35 cellular contexts compared by ENCODE assay signal in the genomic region with DNA sequence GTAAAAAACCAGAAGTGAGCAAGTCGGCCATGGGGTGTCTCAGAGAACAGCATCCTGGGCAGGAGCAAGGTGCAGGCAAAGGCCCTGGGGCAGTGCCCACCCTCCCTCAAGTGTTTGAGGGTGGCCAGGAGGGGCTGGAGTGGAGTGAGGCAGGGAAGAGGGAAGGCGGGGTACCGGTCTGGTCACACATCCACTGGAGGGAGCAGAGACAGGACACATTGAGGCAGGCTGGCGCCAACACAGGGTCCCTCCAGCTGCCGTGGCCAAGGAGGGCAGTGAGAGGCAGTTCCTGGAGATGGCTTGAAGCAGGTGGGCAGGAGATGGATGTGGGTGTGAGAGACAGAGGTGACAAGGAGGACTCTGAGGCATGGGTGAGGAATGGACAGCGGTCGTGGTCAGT. TPM values are rescaled to one million over a fixed set of nuclear protein-coding genes. Genes with fewer than 3 reads are reported as not detected.
"Had no signal": no experiment of that assay in that cellular context is flagged by ENCODE, and none has a peak within 500 bp of the region (broad histone marks: within the 10 kb centered on the region; RNA-seq: fewer than 3 reads in every experiment).

No MANE protein-coding gene starts in this region.

- H3K4me1 Mint-ChIP-seq: activated B cell treated with CpG ODN at 0.5 μM for 24 hours; activated T-helper 17 cell treated with anti-CD3 and anti-CD28 coated beads, Interleukin-2, amount 50 U/mL, for 72 hours; central memory CD8-positive, alpha-beta T cell; T-helper 17 cell had no signal

- DNase-seq: activated B cell treated with CpG ODN at 0.5 μM for 24 hours; activated CD4-positive, alpha-beta T cell treated with anti-CD3 and anti-CD28 coated beads for 48 hours; activated CD4-positive, alpha-beta T cell treated with anti-CD3 and anti-CD28 coated beads, Interleukin-2, amount 50 U/mL, for 1 hour; activated CD4-positive, alpha-beta T cell treated with anti-CD3 and anti-CD28 coated beads, Interleukin-2, amount 50 U/mL, for 48 hours; activated CD8-positive, alpha-beta memory T cell treated with anti-CD3 and anti-CD28 coated beads for 24 hours; activated CD8-positive, alpha-beta T cell treated with anti-CD3 and anti-CD28 coated beads for 36 hours; activated effector memory CD4-positive, alpha-beta T cell treated with Interleukin-2 at 50 U/mL for 16 hours; activated gamma-delta T cell treated with Interleukin-2 at 50 U/mL for 16 hours; activated naive CD4-positive, alpha-beta T cell treated with anti-CD3 and anti-CD28 coated beads, Interleukin-2, amount 50 U/mL, for 16 hours; activated naive CD4-positive, alpha-beta T cell treated with Interleukin-2 at 50 U/mL for 16 hours; activated T-cell treated with anti-CD3 and anti-CD28 coated beads, Interleukin-2, amount 50 U/mL, for 4 hours; amniotic stem cell; anterior cingulate cortex; brain microvascular endothelial cell; cortex of kidney; dermis blood vessel endothelial cell; effector CD4-positive, alpha-beta T cell; effector memory CD8-positive, alpha-beta T cell; erythroblast; foreskin keratinocyte; gastrocnemius medialis; glutamatergic neuron; T-helper 1 cell; T-helper 17 cell; T1000; WERI-Rb-1 had no signal

- H3K4me3 Mint-ChIP-seq: activated B cell treated with CpG ODN at 0.5 μM for 24 hours; activated CD8-positive, alpha-beta T cell treated with anti-CD3 and anti-CD28 coated beads for 36 hours; activated naive CD8-positive, alpha-beta T cell; activated T-cell treated with anti-CD3 and anti-CD28 coated beads, Interleukin-2, amount 50 U/mL, for 4 hours; activated T-helper 17 cell treated with anti-CD3 and anti-CD28 coated beads, Interleukin-2, amount 50 U/mL, for 72 hours; central memory CD8-positive, alpha-beta T cell; effector memory CD8-positive, alpha-beta T cell; T-helper 17 cell; T-helper 2 cell treated with Interferon-gamma antibody and Interleukin-4, amounts not matched to agents 5 μg/mL and 100 μg/mL, for 36 hours had no signal

- ATAC-seq: activated CD4-positive, CD25-positive, alpha-beta regulatory T cell treated with anti-CD3 and anti-CD28 coated beads, Interleukin-2, amount 50 U/mL, for 24 hours; activated CD8-positive, alpha-beta T cell treated with anti-CD3 and anti-CD28 coated beads for 36 hours; activated T-cell treated with anti-CD3 and anti-CD28 coated beads, Interleukin-2, amount 50 U/mL, for 4 hours; activated T-helper 17 cell treated with anti-CD3 and anti-CD28 coated beads, Interleukin-2, amount 50 U/mL, for 72 hours; effector memory CD8-positive, alpha-beta T cell; foreskin keratinocyte; gastrocnemius medialis; T-helper 17 cell had no signal

- H3K9me3 ChIP-seq: esophagus muscularis mucosa, gastrocnemius medialis had no signal

- H3K27ac ChIP-seq: brain microvascular endothelial cell, esophagus muscularis mucosa, foreskin keratinocyte, gastrocnemius medialis, WERI-Rb-1 had no signal

- H3K27ac Mint-ChIP-seq: activated B cell treated with CpG ODN at 0.5 μM for 24 hours; activated CD8-positive, alpha-beta T cell treated with anti-CD3 and anti-CD28 coated beads for 36 hours; activated naive CD8-positive, alpha-beta T cell; activated T-helper 17 cell treated with anti-CD3 and anti-CD28 coated beads, Interleukin-2, amount 50 U/mL, for 72 hours; effector memory CD8-positive, alpha-beta T cell; T-helper 17 cell; T-helper 2 cell treated with Interferon-gamma antibody and Interleukin-4, amounts not matched to agents 5 μg/mL and 100 μg/mL, for 36 hours had no signal

- H3K4me1 ChIP-seq: esophagus muscularis mucosa, foreskin keratinocyte, gastrocnemius medialis had no signal

- H3K4me3 ChIP-seq: esophagus muscularis mucosa, gastrocnemius medialis had no signal

- H3K36me3 Mint-ChIP-seq: activated naive CD8-positive, alpha-beta T cell had no signal

- H3K27me3 Mint-ChIP-seq: activated CD8-positive, alpha-beta T cell treated with anti-CD3 and anti-CD28 coated beads for 36 hours; activated naive CD8-positive, alpha-beta T cell; activated T-helper 17 cell treated with anti-CD3 and anti-CD28 coated beads, Interleukin-2, amount 50 U/mL, for 72 hours; central memory CD8-positive, alpha-beta T cell; effector memory CD8-positive, alpha-beta T cell; T-helper 17 cell had no signal

- H3K9me3 Mint-ChIP-seq: activated B cell treated with CpG ODN at 0.5 μM for 24 hours; activated CD8-positive, alpha-beta T cell treated with anti-CD3 and anti-CD28 coated beads for 36 hours; activated T-cell treated with anti-CD3 and anti-CD28 coated beads, Interleukin-2, amount 50 U/mL, for 4 hours; activated T-helper 17 cell treated with anti-CD3 and anti-CD28 coated beads, Interleukin-2, amount 50 U/mL, for 72 hours; central memory CD8-positive, alpha-beta T cell; effector memory CD8-positive, alpha-beta T cell; T-helper 2 cell treated with Interferon-gamma antibody and Interleukin-4, amounts not matched to agents 5 μg/mL and 100 μg/mL, for 36 hours had no signal

- H3K27me3 ChIP-seq: brain microvascular endothelial cell, esophagus muscularis mucosa, gastrocnemius medialis had no signal

- H3K36me3 ChIP-seq: brain microvascular endothelial cell, esophagus muscularis mucosa, gastrocnemius medialis, WERI-Rb-1 had no signal

RNA-seq across cellular contexts. Expression of a gene that starts 29.8 kb away (rescaled TPM):
- total RNA-seq: activated B cell treated with CpG ODN at 0.5 μM for 24 hours; activated CD8-positive, alpha-beta T cell treated with anti-CD3 and anti-CD28 coated beads for 36 hours; activated T-cell treated with anti-CD3 and anti-CD28 coated beads, Interleukin-2, amount 50 U/mL, for 4 hours; astrocyte; bronchial epithelial cell; cardiac septum; foreskin keratinocyte; gastrocnemius medialis had no signal
